ENCODE assay signal across 8 cellular contexts in genomic region chr2:55311444-55311870, GRCh38.
DNase-seq lines count a peak whose midpoint lies in the region; ATAC-seq lines count a peak whose summit lies in the region.

No MANE protein-coding gene starts in this region.

- ATAC-seq in GM19452 (IDR thresholded peaks at IDR 0.05; ENCODE audit: unreplicated experiment) (peak; percentile 95), HG03378 (IDR thresholded peaks at IDR 0.05; ENCODE audit: unreplicated experiment) (peak; percentile 95)

- peak; percentile 44 for DNase-seq in EH (ENCODE audit: low read depth)
- DNase-seq in activated naive CD4-positive, alpha-beta T cell treated with anti-CD3 and anti-CD28 coated beads, Interleukin-2, amount 50 U/mL, for 16 hours: peak; percentile 22
- DNase-seq in stimulated activated CD4-positive, alpha-beta T cell treated with anti-CD3 and anti-CD28 coated beads, Interleukin-15, amount 100 ng/mL, for 48 hours (ENCODE audit: low read depth in 2 of 2): peak; percentile 17 to 27
- no peak for DNase-seq in activated gamma-delta T cell treated with Interleukin-2 at 50 U/mL for 16 hours
- DNase-seq in NCI-H2227 treated with DMSO at 0.1 percent for 48 hours (lab: John Stamatoyannopoulos, UW): no peak
- no peak for DNase-seq in amygdala (lab: John Stamatoyannopoulos, UW)

Comparison
In these comparisons a context has a peak if more than half of its experiments do, and no peak if none do; other contexts are left out.
1. DNase-seq: peak in EH (single experiment), activated naive CD4-positive, alpha-beta T cell treated with anti-CD3 and anti-CD28 coated beads, Interleukin-2, amount 50 U/mL, for 16 hours (single experiment) and stimulated activated CD4-positive, alpha-beta T cell treated with anti-CD3 and anti-CD28 coated beads, Interleukin-15, amount 100 ng/mL, for 48 hours (2 of 2); none in activated gamma-delta T cell treated with Interleukin-2 at 50 U/mL for 16 hours (single experiment), NCI-H2227 treated with DMSO at 0.1 percent for 48 hours (single experiment) and amygdala (0 of 56).